ENCODE assay signal across 1 cellular context in the genomic region with DNA sequence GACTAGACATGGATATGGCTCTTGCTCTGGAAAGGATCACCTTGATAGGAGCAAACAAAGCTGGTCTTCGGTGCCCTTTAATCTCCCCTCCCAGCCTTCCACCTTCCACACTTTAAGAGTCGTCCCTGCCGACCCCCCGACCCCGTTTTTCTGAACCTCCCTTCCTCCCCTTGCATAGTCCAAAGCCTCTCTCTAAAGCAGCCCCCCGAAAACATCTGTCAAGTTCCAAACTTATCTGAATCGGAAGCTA.
TF ChIP-seq lines count a peak whose summit lies in the region.

No MANE protein-coding gene starts in this region.

TF ChIP-seq in H1, 55 proteins besides CTCF, POLR2A, EP300 and RAD21 (continued from another document):
- no peak for TF ChIP-seq EZH2 (IDR thresholded peaks at IDR 0.05; ENCODE audit: low read depth, low read length, severe bottlenecking)
